Comparison of ENCODE assay signal across 25 cellular contexts in genomic region chr4:187732524-187732923, GRCh38.
"Had no signal": no experiment of that assay in that cellular context is flagged by ENCODE, and none has a peak within 500 bp of the region (broad histone marks: within the 10 kb centered on the region; RNA-seq: fewer than 3 reads in every experiment).

No MANE protein-coding gene starts in this region.

- DNase-seq: activated CD4-positive, alpha-beta T cell treated with anti-CD3 and anti-CD28 coated beads for 1 hour; activated CD8-positive, alpha-beta memory T cell treated with anti-CD3 and anti-CD28 coated beads for 24 hours; activated CD8-positive, alpha-beta memory T cell treated with anti-CD3 and anti-CD28 coated beads, Interleukin-2, amount 50 U/mL, for 4 hours; activated T-cell treated with anti-CD3 and anti-CD28 coated beads, Interleukin-2, amount 50 U/mL, for 24 hours; adrenal gland; cerebellar nuclear complex; foreskin fibroblast; hippocampal formation; left ventricle myocardium superior; right lobe of liver; stimulated activated CD4-positive, alpha-beta T cell treated with anti-CD3 and anti-CD28 coated beads, Interleukin-1b, Interleukin-23, amount 100 ng/mL, for 48 hours; T-helper 9 cell; tibial artery had no signal

- H3K36me3 ChIP-seq: adrenal gland, ascending aorta, neutrophil, right lobe of liver, tibial artery had no signal

- H3K4me1 Mint-ChIP-seq: activated T-helper 17 cell treated with anti-CD3 and anti-CD28 coated beads, Interleukin-2, amount 50 U/mL, for 72 hours; memory B cell; nephron had no signal

- H3K27me3 ChIP-seq: adrenal gland, ascending aorta, neutrophil, right lobe of liver, tibial artery had no signal

- H3K36me3 Mint-ChIP-seq: memory B cell had no signal

- H3K4me3 ChIP-seq: adrenal gland, ascending aorta, coronary artery, right lobe of liver, skin epidermis, tibial artery had no signal

- FAIRE-seq: islet of Langerhans, urothelium cell line had no signal

- H3K9me3 ChIP-seq: adrenal gland, ascending aorta, neutrophil, right lobe of liver, tibial artery had no signal

- H3K27me3 Mint-ChIP-seq: activated T-cell treated with anti-CD3 and anti-CD28 coated beads, Interleukin-2, amount 50 U/mL, for 24 hours; activated T-helper 17 cell treated with anti-CD3 and anti-CD28 coated beads, Interleukin-2, amount 50 U/mL, for 72 hours; memory B cell; stimulated activated naive CD8-positive, alpha-beta T cell treated with anti-CD3 and anti-CD28 coated beads, Interleukin-15, Interleukin-2, amounts not matched to agents 100 ng/mL and 50 ng/mL, for 24 hours had no signal

- ATAC-seq: activated naive CD4-positive, alpha-beta T cell treated with anti-CD3 and anti-CD28 coated beads, Interleukin-2, amount 50 U/mL, for 72 hours; activated T-helper 17 cell treated with anti-CD3 and anti-CD28 coated beads, Interleukin-2, amount 50 U/mL, for 72 hours; left ventricle myocardium superior; right lobe of liver had no signal

- H3K27ac ChIP-seq: adrenal gland, ascending aorta, coronary artery, neutrophil, parathyroid adenoma, right lobe of liver, skin epidermis, tibial artery had no signal

- H3K27ac Mint-ChIP-seq: activated naive CD4-positive, alpha-beta T cell treated with anti-CD3 and anti-CD28 coated beads, Interleukin-2, amount 50 U/mL, for 72 hours; activated T-cell treated with anti-CD3 and anti-CD28 coated beads, Interleukin-2, amount 50 U/mL, for 24 hours; activated T-helper 17 cell treated with anti-CD3 and anti-CD28 coated beads, Interleukin-2, amount 50 U/mL, for 72 hours; memory B cell; nephron; stimulated activated naive CD8-positive, alpha-beta T cell treated with anti-CD3 and anti-CD28 coated beads, Interleukin-15, Interleukin-2, amounts not matched to agents 100 ng/mL and 50 ng/mL, for 24 hours had no signal

- H2AFZ ChIP-seq: parathyroid adenoma had no signal

- H3K4me3 Mint-ChIP-seq: activated T-cell treated with anti-CD3 and anti-CD28 coated beads, Interleukin-2, amount 50 U/mL, for 24 hours; activated T-helper 17 cell treated with anti-CD3 and anti-CD28 coated beads, Interleukin-2, amount 50 U/mL, for 72 hours; memory B cell; nephron; stimulated activated naive CD8-positive, alpha-beta T cell treated with anti-CD3 and anti-CD28 coated beads, Interleukin-15, Interleukin-2, amounts not matched to agents 100 ng/mL and 50 ng/mL, for 24 hours had no signal

- H3K4me1 ChIP-seq: adrenal gland, ascending aorta, parathyroid adenoma, right lobe of liver, tibial artery had no signal

- H3K9ac ChIP-seq: parathyroid adenoma had no signal
